In genomic region chrX:109384569-109385174, GRCh38 we compare ENCODE assay signal across 9 cellular contexts.
DNase-seq lines count a peak whose midpoint lies in the region; ATAC-seq and TF ChIP-seq lines count a peak whose summit lies in the region.
"Had no signal": no experiment of that assay in that cellular context is flagged by ENCODE, and none has a peak within 500 bp of the region (broad histone marks: within the 10 kb centered on the region; RNA-seq: fewer than 3 reads in every experiment).

No MANE protein-coding gene starts in this region.

- H3K4me3 Mint-ChIP-seq in nephron, result no peak overlapping the region

- ATAC-seq in GM18511 (IDR thresholded peaks at IDR 0.05; ENCODE audit: unreplicated experiment), result no peak
- no peak for ATAC-seq in upper lobe of left lung (ENCODE audit: low FRiP score in 2 of 2)
- no peak for ATAC-seq in HG03108 (IDR thresholded peaks at IDR 0.05; ENCODE audit: unreplicated experiment)

- H3K4me1 ChIP-seq in Karpas-422 (ENCODE audit: low read length) (no peaks in the 10 kb centered on the region), upper lobe of left lung (no peaks in the 10 kb centered on the region), spleen (no peaks in the 10 kb centered on the region)

- H3K9me2 ChIP-seq in Karpas-422 (replicated peaks; ENCODE audit: insufficient read depth, low read length), result no peaks in the 10 kb centered on the region

- no peak overlapping the region for H2AFZ ChIP-seq in Karpas-422 (ENCODE audit: low read length)

- no peak overlapping the region for H3K4me2 ChIP-seq in Karpas-422 (ENCODE audit: low read depth, low read length, poor library complexity, severe bottlenecking)

- no peak for TF ChIP-seq POLR2A in upper lobe of left lung (IDR thresholded peaks at IDR 0.05)
- TF ChIP-seq POLR2A in spleen (IDR thresholded peaks at IDR 0.05), result no peak

- no peaks in the 10 kb centered on the region for H3K36me3 ChIP-seq in GM06990 (ENCODE audit: control insufficient read depth, insufficient read depth, low read length)
- H3K36me3 ChIP-seq in Karpas-422 (ENCODE audit: insufficient read depth, low read length), result no peaks in the 10 kb centered on the region
- no peaks in the 10 kb centered on the region for H3K36me3 ChIP-seq in upper lobe of left lung
- H3K36me3 ChIP-seq in spleen, result no peaks in the 10 kb centered on the region

- H3K4me1 Mint-ChIP-seq in nephron, result peaks cover 15% of the 10 kb centered on the region

- DNase-seq in GM06990 (ENCODE audit: extremely low read depth, insufficient read length) (peak; percentile 9), Karpas-422 (peak; percentile 74), cardiac fibroblast (ENCODE audit: low read depth in 2 of 2) (peak; percentile 47 to 54), upper lobe of left lung (no peak), spleen (no peak)
- DNase-seq: activated CD8-positive, alpha-beta memory T cell treated with anti-CD3 and anti-CD28 coated beads for 24 hours had no signal

- H3K4me3 ChIP-seq in GM06990 (replicated peaks; ENCODE audit: low read depth, low read length), result no peak overlapping the region
- no peak overlapping the region for H3K4me3 ChIP-seq in Karpas-422 (ENCODE audit: low read length)
- no peak overlapping the region for H3K4me3 ChIP-seq in cardiac fibroblast (replicated peaks in 1 of 2; ENCODE audit: low read depth in 2 of 2, low read length in 2 of 2)
- H3K4me3 ChIP-seq in upper lobe of left lung, result no peak overlapping the region
- no peak overlapping the region for H3K4me3 ChIP-seq in spleen

- TF ChIP-seq EP300 in upper lobe of left lung (IDR thresholded peaks at IDR 0.05), result no peak

- TF ChIP-seq CTCF in GM06990 (IDR thresholded peaks at IDR 0.05; ENCODE audit: insufficient read depth, low read length, poor library complexity, severe bottlenecking) (peak; percentile 42), cardiac fibroblast (IDR thresholded peaks at IDR 0.05; ENCODE audit: low read depth, low read length) (peak; percentile 39), nephron (IDR thresholded peaks at IDR 0.05; ENCODE audit: unreplicated experiment in 3 of 3) (peak; percentile 68 to 76 (median 68)), upper lobe of left lung (IDR thresholded peaks at IDR 0.05) (peak in 3 of 6 experiments; percentile 25 to 35 (median 33)), spleen (IDR thresholded peaks at IDR 0.05 in 8 of 11, conservative IDR thresholded peaks at IDR 0.05 in 3 of 11) (peak in 3 of 11 experiments; percentile 15 to 31 (median 16))

- no peak overlapping the region for H3K9ac ChIP-seq in Karpas-422 (ENCODE audit: low read length)

- H3K27me3 ChIP-seq in GM06990 (replicated peaks; ENCODE audit: control insufficient read depth, insufficient read depth, low read length) (no peaks in the 10 kb centered on the region), Karpas-422 (ENCODE audit: low read length) (no peaks in the 10 kb centered on the region), upper lobe of left lung (no peaks in the 10 kb centered on the region), spleen (replicated peaks in 1 of 7) (no peaks in the 10 kb centered on the region)

- 37 to 51% methylated on average over 3 of the region's 3 CpGs for WGBS in upper lobe of left lung, 2 donors
- 25 to 46% (median 43%) methylated on average over 3 of the region's 3 CpGs for WGBS in spleen, 5 donors

- H3K79me2 ChIP-seq in Karpas-422 (ENCODE audit: low read length), result no peaks in the 10 kb centered on the region

- intact Hi-C loops in spleen (cut with DNase I; ENCODE audit: low total_unique reads), result no loop called here

- no peaks in the 10 kb centered on the region for H3K9me3 Mint-ChIP-seq in nephron

- H3K36me3 Mint-ChIP-seq in nephron (ENCODE audit: low read depth), result no peaks in the 10 kb centered on the region

- H3K9me3 ChIP-seq in Karpas-422 (ENCODE audit: low read length), result no peaks in the 10 kb centered on the region
- H3K9me3 ChIP-seq in upper lobe of left lung, result no peaks in the 10 kb centered on the region
- H3K9me3 ChIP-seq in spleen, result no peaks in the 10 kb centered on the region

- H3K27ac ChIP-seq in Karpas-422 (ENCODE audit: low read length) (no peak overlapping the region), upper lobe of left lung (no peak overlapping the region), spleen (no peak overlapping the region)

- no peaks in the 10 kb centered on the region for H4K20me1 ChIP-seq in Karpas-422 (ENCODE audit: insufficient read depth, low read depth, low read length)

- peak overlapping the region in 2 of 3 experiments; percentile 80 to 99 for H3K27ac Mint-ChIP-seq in nephron

- H3K27me3 Mint-ChIP-seq in nephron (ENCODE audit: low read depth), result no peaks in the 10 kb centered on the region

Comparison
In these comparisons a context has a peak if more than half of its experiments do, and no peak if none do; other contexts are left out.
1. DNase-seq: peak in GM06990 (single experiment), Karpas-422 (single experiment) and cardiac fibroblast (2 of 2); none in upper lobe of left lung (0 of 2) and spleen (single experiment).